In the genomic region with DNA sequence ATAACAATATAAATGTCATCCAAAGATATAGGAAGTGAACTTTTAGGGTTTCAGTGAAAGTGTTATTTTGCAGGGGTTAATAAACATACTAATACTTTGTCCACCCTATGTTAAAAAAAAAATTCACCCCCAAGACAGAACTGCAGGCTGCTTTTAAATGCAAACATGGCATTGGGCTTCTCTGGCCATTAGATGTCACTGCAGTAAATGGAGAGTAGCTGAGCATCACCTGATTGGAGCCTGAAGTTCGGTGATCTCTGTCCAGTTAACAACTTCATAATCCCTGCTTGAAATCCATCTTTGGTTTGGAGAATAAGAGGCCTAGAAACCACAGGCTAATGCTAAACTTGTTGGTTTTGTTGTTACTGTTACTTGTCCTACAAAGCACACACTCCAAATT, we compare ENCODE assay signal across 12 cellular contexts. TPM values are rescaled to one million over a fixed set of nuclear protein-coding genes. Genes with fewer than 3 reads are reported as not detected.
DNase-seq lines count a peak whose midpoint lies in the region; ATAC-seq and TF ChIP-seq lines count a peak whose summit lies in the region.
"Had no signal": no experiment of that assay in that cellular context is flagged by ENCODE, and none has a peak within 500 bp of the region (broad histone marks: within the 10 kb centered on the region; RNA-seq: fewer than 3 reads in every experiment).

No MANE protein-coding gene starts in this region.

- H3K79me2 ChIP-seq in Loucy (ENCODE audit: insufficient read depth, low read length): no peaks in the 10 kb centered on the region

- no peaks in the 10 kb centered on the region for H3K9me3 ChIP-seq in Loucy (ENCODE audit: insufficient read depth, low read depth, low read length)
- no peaks in the 10 kb centered on the region for H3K9me3 ChIP-seq in body of pancreas
- H3K9me3 ChIP-seq: uterus had no signal

- H3K27me3 Mint-ChIP-seq in osteocyte (ENCODE audit: unreplicated experiment): no peaks in the 10 kb centered on the region
- H3K27me3 Mint-ChIP-seq: CD4-positive, CD25-positive, alpha-beta regulatory T cell; central memory CD8-positive, alpha-beta T cell had no signal

- intact Hi-C loops in body of pancreas (cut with DNase I): no loop called here

- H3K4me1 ChIP-seq in Loucy (ENCODE audit: insufficient read depth, low read length, poor library complexity, severe bottlenecking): no peaks in the 10 kb centered on the region
- peaks cover 7% of the 10 kb centered on the region for H3K4me1 ChIP-seq in body of pancreas
- H3K4me1 ChIP-seq: uterus had no signal

- peaks cover 4% of the 10 kb centered on the region for H3K36me3 Mint-ChIP-seq in osteocyte (ENCODE audit: unreplicated experiment)

- no peak overlapping the region for H3K4me3 Mint-ChIP-seq in osteocyte (ENCODE audit: unreplicated experiment)
- H3K4me3 Mint-ChIP-seq: CD4-positive, CD25-positive, alpha-beta regulatory T cell; central memory CD8-positive, alpha-beta T cell; neural crest cell had no signal

- ATAC-seq in body of pancreas (no peak), HG03439 (IDR thresholded peaks at IDR 0.05; ENCODE audit: unreplicated experiment) (no peak), HG03139 (IDR thresholded peaks at IDR 0.05; ENCODE audit: unreplicated experiment) (no peak), GM19455 (IDR thresholded peaks at IDR 0.05; ENCODE audit: unreplicated experiment) (no peak)

- H2AFZ ChIP-seq in Loucy (ENCODE audit: low read length): no peak overlapping the region

- 50% methylated on average over 1 of the region's 1 CpG; no CpG with 5 or more reads in 1 of the 2 donors for WGBS in body of pancreas, 2 donors

- peak; percentile 61 for TF ChIP-seq CTCF in Loucy (conservative IDR thresholded peaks at IDR 0.05; ENCODE audit: low read length)
- peak in 4 of 7 experiments; percentile 10 to 31 (median 13) for TF ChIP-seq CTCF in body of pancreas (IDR thresholded peaks at IDR 0.05)
- TF ChIP-seq CTCF in osteocyte (IDR thresholded peaks at IDR 0.05): peak; percentile 28

- H3K27ac ChIP-seq in body of pancreas: no peak overlapping the region
- H3K27ac ChIP-seq: uterus had no signal

- no peaks in the 10 kb centered on the region for H3K4me1 Mint-ChIP-seq in osteocyte (ENCODE audit: unreplicated experiment)
- H3K4me1 Mint-ChIP-seq: CD4-positive, CD25-positive, alpha-beta regulatory T cell; central memory CD8-positive, alpha-beta T cell had no signal

- H3F3A ChIP-seq in Loucy (ENCODE audit: low read depth): no peaks in the 10 kb centered on the region

- no peaks in the 10 kb centered on the region for H3K9me3 Mint-ChIP-seq in osteocyte (ENCODE audit: unreplicated experiment)
- H3K9me3 Mint-ChIP-seq: CD4-positive, CD25-positive, alpha-beta regulatory T cell; central memory CD8-positive, alpha-beta T cell had no signal

- H4K20me1 ChIP-seq in Loucy (ENCODE audit: insufficient read depth, low read length, poor library complexity, severe bottlenecking): no peaks in the 10 kb centered on the region

- no peak overlapping the region for H3K27ac Mint-ChIP-seq in osteocyte (ENCODE audit: unreplicated experiment)
- H3K27ac Mint-ChIP-seq: CD4-positive, CD25-positive, alpha-beta regulatory T cell had no signal

- H3K4me3 ChIP-seq in Loucy (ENCODE audit: low read length, poor library complexity, severe bottlenecking) (no peak overlapping the region), body of pancreas (no peak overlapping the region)
- H3K4me3 ChIP-seq: uterus had no signal

- no peak for TF ChIP-seq POLR2A in body of pancreas (IDR thresholded peaks at IDR 0.05)

- no peak overlapping the region for H3K4me2 ChIP-seq in Loucy (ENCODE audit: low read depth, low read length, poor library complexity, severe bottlenecking)

- H3K36me3 ChIP-seq in Loucy (ENCODE audit: insufficient read depth, low read length): no peaks in the 10 kb centered on the region
- H3K36me3 ChIP-seq in body of pancreas (replicated peaks in 1 of 2; ENCODE audit: insufficient read depth in 1 of 2, low read depth in 2 of 2): no peaks in the 10 kb centered on the region
- H3K36me3 ChIP-seq: uterus had no signal

- H3K9me2 ChIP-seq in Loucy (replicated peaks; ENCODE audit: low read depth, low read length): no peaks in the 10 kb centered on the region

- H3K27me3 ChIP-seq in Loucy (ENCODE audit: insufficient read depth, low read length, poor library complexity, severe bottlenecking) (no peaks in the 10 kb centered on the region), body of pancreas (no peaks in the 10 kb centered on the region)
- H3K27me3 ChIP-seq: uterus had no signal

- peak; percentile 26 for DNase-seq in NCI-H82 (lab: John Stamatoyannopoulos, UW)
- DNase-seq in NCI-H82 treated with DMSO at 0.1 percent for 48 hours (lab: John Stamatoyannopoulos, UW; ENCODE audit: unreplicated experiment): no peak
- no peak for DNase-seq in body of pancreas
- DNase-seq in osteocyte (ENCODE audit: extremely low spot score, unreplicated experiment): no peak
- DNase-seq: uterus had no signal

- H3K9ac ChIP-seq in Loucy (ENCODE audit: low read depth, low read length, poor library complexity, severe bottlenecking): no peak overlapping the region

RNA-seq across cellular contexts. Expression of a gene that starts 18.7 kb away (rescaled TPM):
- total RNA-seq in body of pancreas (10 to 100 TPM; 10.6 to 13.8 TPM), osteocyte (10.8 and 13.9 TPM in 2 replicates)

RNA-seq across cellular contexts. Expression of a gene that starts 50.4 kb away (rescaled TPM):
- 100 to 1,000 TPM in 1 of 2 donors, 10 to 100 TPM in 1; 92.9 to 235 TPM for total RNA-seq in body of pancreas
- 245 TPM in 2 replicates for total RNA-seq in osteocyte
